In the genomic region with DNA sequence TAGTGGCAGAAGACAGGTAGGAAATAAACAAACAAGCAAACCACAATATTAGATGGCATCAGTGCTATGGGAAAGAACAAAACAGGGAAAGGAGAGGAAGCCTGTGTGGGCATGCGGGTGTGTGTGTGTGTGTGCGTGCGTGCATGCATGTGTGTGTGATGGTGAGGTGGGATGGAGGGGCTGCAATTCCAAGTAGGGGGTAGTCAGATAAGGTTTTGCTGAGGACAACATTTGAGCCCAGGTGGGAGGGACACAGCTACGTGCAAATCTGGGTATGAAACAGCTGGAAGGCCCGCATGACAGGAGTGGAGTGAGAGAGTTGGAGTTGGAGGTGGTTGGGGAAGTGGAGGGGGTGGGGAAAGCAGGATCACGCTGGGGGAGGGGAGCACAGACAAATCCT, we compare ENCODE assay signal across 26 cellular contexts.
"Had no signal": no experiment of that assay in that cellular context is flagged by ENCODE, and none has a peak within 500 bp of the region (broad histone marks: within the 10 kb centered on the region; RNA-seq: fewer than 3 reads in every experiment).

No MANE protein-coding gene starts in this region.

- H3K4me1 ChIP-seq: lower lobe of right lung, prostate gland, right atrium auricular region had no signal

- FAIRE-seq: urothelium cell line had no signal

- DNase-seq: cerebellar nuclear complex; dorsolateral prefrontal cortex; effector CD4-positive, alpha-beta T cell; foreskin fibroblast; gastrocnemius medialis; head of caudate nucleus; immature natural killer cell; islet precursor cell; kidney glomerular epithelial cell; left colon; left ventricle myocardium superior; lower lobe of right lung; natural killer cell; stimulated activated CD4-positive, alpha-beta T cell treated with anti-CD3 and anti-CD28 coated beads, Interleukin-12 subunit alpha, Interleukin-12 subunit beta, amount 100 ng/mL, for 4 hours; stimulated activated CD4-positive, alpha-beta T cell treated with anti-CD3 and anti-CD28 coated beads, Interleukin-1b, Interleukin-23, amount 100 ng/mL, for 48 hours; stimulated activated CD4-positive, alpha-beta T cell treated with anti-CD3 and anti-CD28 coated beads, Interleukin-4, amount 100 ng/mL, for 1 hour; stimulated activated CD8-positive, alpha-beta memory T cell treated with anti-CD3 and anti-CD28 coated beads, Interleukin-4, amount 100 ng/mL, for 48 hours; stimulated activated naive CD4-positive, alpha-beta T cell; stimulated activated naive CD8-positive, alpha-beta T cell treated with anti-CD3 and anti-CD28 coated beads, Interleukin-15, amount 100 ng/mL, for 72 hours had no signal

- H3K27me3 ChIP-seq: dorsolateral prefrontal cortex, gastrocnemius medialis, hepatocyte, right atrium auricular region, suprapubic skin had no signal

- H3K27ac ChIP-seq: dorsolateral prefrontal cortex, epithelial cell of prostate, gastrocnemius medialis, hepatocyte, lower lobe of right lung, prostate gland, right atrium auricular region, suprapubic skin had no signal

- H3K36me3 ChIP-seq: gastrocnemius medialis, lower lobe of right lung, prostate gland, right atrium auricular region, suprapubic skin had no signal

- H3K79me2 ChIP-seq: hepatocyte had no signal

- H3K9me3 ChIP-seq: gastrocnemius medialis, lower lobe of right lung, prostate gland, right atrium auricular region, suprapubic skin had no signal

- H3K4me2 ChIP-seq: hepatocyte, smooth muscle cell had no signal

- H2AFZ ChIP-seq: hepatocyte had no signal

- H3K4me3 ChIP-seq: dorsolateral prefrontal cortex, gastrocnemius medialis, hepatocyte, lower lobe of right lung, prostate gland, right atrium auricular region, smooth muscle cell, suprapubic skin had no signal
